Comparison of ENCODE assay signal across 8 cellular contexts in the genomic region with DNA sequence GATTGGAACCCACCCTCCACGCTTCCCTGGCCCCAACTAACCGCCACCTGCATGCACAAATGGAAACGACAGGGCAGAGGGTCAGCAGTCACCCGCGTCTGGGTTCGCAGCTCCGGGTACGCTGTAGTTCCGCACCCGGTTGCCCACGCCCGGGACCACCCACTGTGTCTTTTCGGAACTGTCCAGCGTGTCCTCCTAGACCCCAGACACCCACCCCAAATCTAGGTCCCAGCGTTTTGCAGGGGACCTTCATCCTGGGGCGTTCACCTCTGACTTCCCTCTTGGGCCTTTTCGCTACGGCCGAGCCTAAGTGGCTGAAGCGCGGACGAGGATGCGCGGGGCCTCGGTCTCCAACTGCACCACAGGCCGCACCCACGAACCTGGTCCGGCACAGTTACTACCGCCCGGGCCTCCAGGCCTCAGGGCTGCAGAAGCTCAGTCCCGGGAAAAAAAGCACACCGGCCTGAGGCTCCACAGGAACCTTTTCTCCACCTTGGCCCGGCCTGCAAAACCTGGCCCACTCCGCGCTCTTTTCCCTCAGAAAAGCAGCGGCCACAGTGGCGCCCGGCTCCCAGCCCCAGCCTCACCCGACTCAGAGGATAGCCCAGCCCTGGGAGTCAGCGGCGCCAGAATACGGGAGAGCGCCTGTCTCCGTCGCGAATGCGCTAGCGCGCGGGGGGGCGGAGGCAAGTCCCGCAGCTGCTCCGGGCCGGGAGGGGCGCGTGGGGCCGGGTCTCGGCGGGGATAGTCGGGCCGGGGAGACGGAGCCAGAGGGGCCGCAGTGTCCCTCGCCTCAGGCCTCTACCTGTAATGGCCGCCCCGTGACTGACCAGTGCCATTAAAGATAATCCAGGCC. TPM values are rescaled to one million over a fixed set of nuclear protein-coding genes. Genes with fewer than 3 reads are reported as not detected.
A peak's percentile ranks its signal among the peaks of the same experiment; 100 is the strongest.
DNase-seq lines count a peak whose midpoint lies in the region; ATAC-seq, FAIRE-seq and TF ChIP-seq lines count a peak whose summit lies in the region.

A gene (minus strand): TSS at position 633 of the 856 bp plus-strand sequence. CDS start 7,643 bp downstream, outside the sequence.

- TF ChIP-seq CTCF in KMS-11 (conservative IDR thresholded peaks at IDR 0.05; ENCODE audit: low read depth, low read length) (no peak), pancreas (IDR thresholded peaks at IDR 0.05) (no peak), thoracic aorta (IDR thresholded peaks at IDR 0.05) (no peak)

- no peaks in the 10 kb centered on the region for H3K79me2 ChIP-seq in KMS-11 (ENCODE audit: insufficient read depth, low read depth)

- peaks cover 28% of the 10 kb centered on the region for H3K9me3 Mint-ChIP-seq in activated naive CD8-positive, alpha-beta T cell treated with anti-CD3 and anti-CD28 coated beads for 36 hours

- peaks cover 34% of the 10 kb centered on the region for H3K4me1 Mint-ChIP-seq in activated naive CD8-positive, alpha-beta T cell treated with anti-CD3 and anti-CD28 coated beads for 36 hours

- FAIRE-seq in pancreas (lab: Jason Lieb, UNC) = no peak

- peak; percentile 76 for DNase-seq in DMS114 treated with DMSO at 0.1 percent for 48 hours (lab: John Stamatoyannopoulos, UW; ENCODE audit: unreplicated experiment)
- DNase-seq in SK-N-DZ (ENCODE audit: low spot score) = peak; percentile 92
- DNase-seq in activated naive CD8-positive, alpha-beta T cell treated with anti-CD3 and anti-CD28 coated beads for 36 hours = peak; percentile 86
- DNase-seq in Right ventricle myocardium superior = peak; percentile 95
- peak; percentile 66 to 94 (median 86) for DNase-seq in pancreas
- peak; percentile 36 for DNase-seq in thoracic aorta (ENCODE audit: low spot score)

- no peaks in the 10 kb centered on the region for H4K20me1 ChIP-seq in KMS-11 (ENCODE audit: insufficient read depth)

- H3K4me3 ChIP-seq in KMS-11 (IDR thresholded peaks at IDR 0.05; ENCODE audit: insufficient read depth, low read depth, low read length) = no peak within 1 kb of the TSS
- peak within 1 kb of the TSS; percentile 39 to 76 (median 69) for H3K4me3 ChIP-seq in pancreas
- peak within 1 kb of the TSS; percentile 95 for H3K4me3 ChIP-seq in thoracic aorta

- H3K27ac ChIP-seq in KMS-11 (peak within 1 kb of the TSS; percentile 43; the same call in 1 of the 2 replicates), pancreas (peak within 1 kb of the TSS; percentile 62 to 90 (median 83)), thoracic aorta (peak within 1 kb of the TSS; percentile 76 to 82)

- intact Hi-C loops in Right ventricle myocardium superior (cut with DNase I) = no loop called here
- intact Hi-C loops in pancreas (cut with DNase I) = no loop called here

- 1% methylated on average over 66 of the region's 66 CpGs for WGBS in pancreas, 2 donors

- peaks cover 43% of the 10 kb centered on the region for H3K36me3 Mint-ChIP-seq in activated naive CD8-positive, alpha-beta T cell treated with anti-CD3 and anti-CD28 coated beads for 36 hours

- peak within 1 kb of the TSS; percentile 84 for H3K4me3 Mint-ChIP-seq in activated naive CD8-positive, alpha-beta T cell treated with anti-CD3 and anti-CD28 coated beads for 36 hours

- H3K27me3 ChIP-seq in KMS-11 (ENCODE audit: insufficient read depth, low read depth) (no peaks in the 10 kb centered on the region), pancreas (no peaks in the 10 kb centered on the region), thoracic aorta (replicated peaks; ENCODE audit: insufficient read depth) (no peaks in the 10 kb centered on the region)

- H3K4me1 ChIP-seq in KMS-11 (ENCODE audit: low read depth, poor library complexity, severe bottlenecking) (peaks cover 3% of the 10 kb centered on the region), pancreas (peaks cover 3 to 12% (median 8%) of the 10 kb centered on the region in 3 donors), thoracic aorta (ENCODE audit: control insufficient read depth in 1 of 2, low read depth in 2 of 2) (peaks cover 17 to 26% of the 10 kb centered on the region in 2 donors)

- H2AFZ ChIP-seq in KMS-11 (ENCODE audit: low read depth) = peak within 1 kb of the TSS; percentile 54

- H3K9ac ChIP-seq in KMS-11 = peak within 1 kb of the TSS; percentile 25; the same call in 1 of the 2 replicates

- ATAC-seq in GM21619 (IDR thresholded peaks at IDR 0.05; ENCODE audit: unreplicated experiment) = peak; percentile 65
- peak; percentile 99 for ATAC-seq in Right ventricle myocardium superior (ENCODE audit: poor library complexity)
- ATAC-seq in pancreas = peak; percentile 82 to 93 (median 93)
- ATAC-seq in thoracic aorta (ENCODE audit: insufficient number of reproducible peaks, low FRiP score, low read depth) = peak; percentile 55

- H3K9me3 ChIP-seq in pancreas (no peaks in the 10 kb centered on the region), thoracic aorta (no peaks in the 10 kb centered on the region)

- peak within 1 kb of the TSS; percentile 29 for H3K4me2 ChIP-seq in KMS-11

- peak within 1 kb of the TSS; percentile 96 for H3K27ac Mint-ChIP-seq in activated naive CD8-positive, alpha-beta T cell treated with anti-CD3 and anti-CD28 coated beads for 36 hours

- H3K36me3 ChIP-seq in KMS-11 (ENCODE audit: insufficient read depth) (no peaks in the 10 kb centered on the region), pancreas (no peaks in the 10 kb centered on the region), thoracic aorta (no peaks in the 10 kb centered on the region)

- no peaks in the 10 kb centered on the region for H3K27me3 Mint-ChIP-seq in activated naive CD8-positive, alpha-beta T cell treated with anti-CD3 and anti-CD28 coated beads for 36 hours

RNA-seq across cellular contexts. Expression of the gene that starts here (rescaled TPM):
- 20.6 and 31.6 TPM in 2 replicates for polyA plus RNA-seq in SK-N-DZ (2014; cell fraction: cytosol; rRNA removed)
- 23.0 and 28.1 TPM in 2 replicates for polyA plus RNA-seq in SK-N-DZ (2014; cell fraction: nucleus; rRNA removed)
- 1 to 10 TPM; 7.8 to 8.3 TPM for total RNA-seq in activated naive CD8-positive, alpha-beta T cell treated with anti-CD3 and anti-CD28 coated beads for 36 hours
- total RNA-seq in Right ventricle myocardium superior (5.8 TPM), pancreas (1 to 10 TPM; 2.6 to 8.2 (median 3.9) TPM), thoracic aorta (10 to 100 TPM in 1 of 2 donors, 1 to 10 TPM in 1; 6.6 to 23.6 TPM)
- 1 to 10 TPM; 2.9 to 3.0 TPM for polyA plus RNA-seq in pancreas

Comparison
In these comparisons a context has a peak if more than half of its experiments do, and no peak if none do; other contexts are left out.
1. DNase-seq: peak in every context shown above with its lines; median percentile 95 in Right ventricle myocardium superior; 92 in SK-N-DZ; 86 in activated naive CD8-positive, alpha-beta T cell treated with anti-CD3 and anti-CD28 coated beads for 36 hours; 86 in pancreas; 76 in DMS114 treated with DMSO at 0.1 percent for 48 hours; 36 in thoracic aorta.